ENCODE assay signal across 19 cellular contexts in the genomic region with DNA sequence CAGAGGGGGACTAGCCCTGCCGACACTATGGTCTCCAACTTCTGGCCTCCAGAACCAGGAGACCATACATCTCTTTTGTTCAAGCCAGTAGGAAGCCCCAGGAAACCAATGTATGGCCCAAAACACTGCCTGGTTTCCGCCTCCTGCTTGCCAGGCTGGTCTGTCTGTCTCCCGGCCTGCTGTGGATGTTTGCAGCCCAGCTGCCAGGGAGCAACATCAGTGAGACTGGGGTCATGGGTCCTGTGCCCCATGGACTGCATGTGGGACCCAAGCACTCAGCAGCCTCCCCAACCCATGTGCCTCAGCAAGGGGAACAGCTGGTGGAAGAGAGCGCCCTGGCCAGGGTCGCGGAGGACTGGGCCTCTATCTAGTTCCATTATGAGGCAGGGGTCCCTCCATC. TPM values are rescaled to one million over a fixed set of nuclear protein-coding genes. Genes with fewer than 3 reads are reported as not detected.
DNase-seq lines count a peak whose midpoint lies in the region; FAIRE-seq and TF ChIP-seq lines count a peak whose summit lies in the region.
"Had no signal": no experiment of that assay in that cellular context is flagged by ENCODE, and none has a peak within 500 bp of the region (broad histone marks: within the 10 kb centered on the region; RNA-seq: fewer than 3 reads in every experiment).

No MANE protein-coding gene starts in this region.

- POLR2A ChIA-PET in activated CD4-positive, alpha-beta memory T cell treated with anti-CD3 and anti-CD28 coated beads, Interleukin-2, amount 10 ng/mL, durations not matched to agents 7 days and 5 days (lab: Charles Lee) = no interaction called here
- POLR2A ChIA-PET in activated CD4-positive, alpha-beta memory T cell treated with anti-CD3 and anti-CD28 coated beads for 36 hours (lab: Charles Lee) = interaction anchor here (0.5 kb wide), 1 partner anchor 51 kb away, joined by 3 read pairs; no protein-coding TSS in a partner anchor
- POLR2A ChIA-PET in GM10248 (lab: Yijun Ruan, JAX) = no interaction called here

- peaks cover 6% of the 10 kb centered on the region for H3K9me3 Mint-ChIP-seq in activated CD4-positive, alpha-beta memory T cell treated with anti-CD3 and anti-CD28 coated beads, Interleukin-2, amount 10 ng/mL, durations not matched to agents 7 days and 5 days
- peaks cover 11% of the 10 kb centered on the region for H3K9me3 Mint-ChIP-seq in activated CD4-positive, alpha-beta memory T cell treated with anti-CD3 and anti-CD28 coated beads for 36 hours
- H3K9me3 Mint-ChIP-seq in osteocyte (ENCODE audit: unreplicated experiment) = no peaks in the 10 kb centered on the region
- H3K9me3 Mint-ChIP-seq: CD8-positive, alpha-beta T cell had no signal

- no peak overlapping the region for H3K27ac Mint-ChIP-seq in activated CD4-positive, alpha-beta memory T cell treated with anti-CD3 and anti-CD28 coated beads, Interleukin-2, amount 10 ng/mL, durations not matched to agents 7 days and 5 days
- no peak overlapping the region for H3K27ac Mint-ChIP-seq in activated CD4-positive, alpha-beta memory T cell treated with anti-CD3 and anti-CD28 coated beads for 36 hours
- no peak overlapping the region for H3K27ac Mint-ChIP-seq in osteocyte (ENCODE audit: unreplicated experiment)
- H3K27ac Mint-ChIP-seq: CD14-positive monocyte; CD8-positive, alpha-beta T cell had no signal

- H3K4me1 Mint-ChIP-seq in activated CD4-positive, alpha-beta memory T cell treated with anti-CD3 and anti-CD28 coated beads, Interleukin-2, amount 10 ng/mL, durations not matched to agents 7 days and 5 days = peaks cover 13% of the 10 kb centered on the region
- peaks cover 12% of the 10 kb centered on the region for H3K4me1 Mint-ChIP-seq in activated CD4-positive, alpha-beta memory T cell treated with anti-CD3 and anti-CD28 coated beads for 36 hours (ENCODE audit: low read depth)
- H3K4me1 Mint-ChIP-seq in osteocyte (ENCODE audit: unreplicated experiment) = peaks cover 9% of the 10 kb centered on the region

- peaks cover 15% of the 10 kb centered on the region for H3K27me3 Mint-ChIP-seq in activated CD4-positive, alpha-beta memory T cell treated with anti-CD3 and anti-CD28 coated beads, Interleukin-2, amount 10 ng/mL, durations not matched to agents 7 days and 5 days
- peaks cover 17% of the 10 kb centered on the region for H3K27me3 Mint-ChIP-seq in activated CD4-positive, alpha-beta memory T cell treated with anti-CD3 and anti-CD28 coated beads for 36 hours
- H3K27me3 Mint-ChIP-seq in osteocyte (ENCODE audit: unreplicated experiment) = peaks cover 35% of the 10 kb centered on the region

- FAIRE-seq in urothelium cell line (lab: Jason Lieb, UNC) = no peak
- FAIRE-seq: D721Med, GM19239, H1, HepG2, HTR-8/SVneo had no signal

- intact Hi-C loops in activated CD4-positive, alpha-beta memory T cell treated with anti-CD3 and anti-CD28 coated beads for 36 hours (cut with micrococcal nuclease) = no loop called here

- peak; percentile 14 for DNase-seq in activated CD4-positive, alpha-beta memory T cell treated with anti-CD3 and anti-CD28 coated beads, Interleukin-2, amount 10 ng/mL, durations not matched to agents 7 days and 5 days
- DNase-seq in activated CD4-positive, alpha-beta memory T cell treated with anti-CD3 and anti-CD28 coated beads for 36 hours = no peak
- peak; percentile 8 for DNase-seq in GM10248 (ENCODE audit: extremely low spot score)
- DNase-seq in islet precursor cell = peak; percentile 25
- peak; percentile 72 for DNase-seq in osteocyte (ENCODE audit: extremely low spot score, unreplicated experiment)
- no peak for DNase-seq in urothelium cell line (ENCODE audit: low spot score)
- DNase-seq in iPS-NIHi11 (ENCODE audit: low spot score) = no peak
- no peak for DNase-seq in OCI-M1 (lab: John Stamatoyannopoulos, UW)
- DNase-seq: CD8-positive, alpha-beta T cell; COR-L47; DMS153; DND-41; GDM1 had no signal

- TF ChIP-seq CTCF in GM10248 (IDR thresholded peaks at IDR 0.05; ENCODE audit: control extremely low read depth, extremely low read depth, low read depth, missing control alignments) (no peak), osteocyte (IDR thresholded peaks at IDR 0.05) (no peak)

- H3K36me3 Mint-ChIP-seq in activated CD4-positive, alpha-beta memory T cell treated with anti-CD3 and anti-CD28 coated beads, Interleukin-2, amount 10 ng/mL, durations not matched to agents 7 days and 5 days (ENCODE audit: low read depth) = no peaks in the 10 kb centered on the region
- H3K36me3 Mint-ChIP-seq in activated CD4-positive, alpha-beta memory T cell treated with anti-CD3 and anti-CD28 coated beads for 36 hours = peaks cover 1% of the 10 kb centered on the region
- H3K36me3 Mint-ChIP-seq in osteocyte (ENCODE audit: unreplicated experiment) = no peaks in the 10 kb centered on the region
- H3K36me3 Mint-ChIP-seq: CD8-positive, alpha-beta T cell had no signal

- CTCF ChIA-PET in activated CD4-positive, alpha-beta memory T cell treated with anti-CD3 and anti-CD28 coated beads, Interleukin-2, amount 10 ng/mL, durations not matched to agents 7 days and 5 days (lab: Charles Lee) = interaction anchor here (3.8 kb wide), 1 partner anchor 43 kb away, joined by 42 read pairs; no protein-coding TSS in a partner anchor
- CTCF ChIA-PET in activated CD4-positive, alpha-beta memory T cell treated with anti-CD3 and anti-CD28 coated beads for 36 hours (lab: Charles Lee) = interaction anchor here (0.9 to 5.6 kb wide), 3 partner anchors 45 to 71 kb away, joined by 4 to 61 read pairs (median 4); no protein-coding TSS in a partner anchor
- CTCF ChIA-PET in GM10248 (lab: Yijun Ruan, JAX) = interaction anchor here (3.8 to 6.3 kb wide), 2 partner anchors 8 to 43 kb away, joined by 28 to 49 read pairs; no protein-coding TSS in a partner anchor

- H3K4me3 Mint-ChIP-seq in activated CD4-positive, alpha-beta memory T cell treated with anti-CD3 and anti-CD28 coated beads, Interleukin-2, amount 10 ng/mL, durations not matched to agents 7 days and 5 days = no peak overlapping the region
- no peak overlapping the region for H3K4me3 Mint-ChIP-seq in activated CD4-positive, alpha-beta memory T cell treated with anti-CD3 and anti-CD28 coated beads for 36 hours
- H3K4me3 Mint-ChIP-seq in osteocyte (ENCODE audit: unreplicated experiment) = no peak overlapping the region
- H3K4me3 Mint-ChIP-seq: CD14-positive monocyte; CD8-positive, alpha-beta T cell had no signal

RNA-seq across cellular contexts. Expression of a gene that starts 33.4 kb away (rescaled TPM):
- total RNA-seq in activated CD4-positive, alpha-beta memory T cell treated with anti-CD3 and anti-CD28 coated beads, Interleukin-2, amount 10 ng/mL, durations not matched to agents 7 days and 5 days = 10 to 100 TPM; 62.1 to 67.3 TPM
- total RNA-seq in activated CD4-positive, alpha-beta memory T cell treated with anti-CD3 and anti-CD28 coated beads for 36 hours = 10 to 100 TPM; 48.0 to 48.6 TPM
- 61.7 and 63.0 TPM in 2 replicates for total RNA-seq in osteocyte

RNA-seq across cellular contexts. Expression of a gene that starts 59.8 kb away (rescaled TPM):
- 1 to 10 TPM; 1.5 to 2.7 TPM for total RNA-seq in activated CD4-positive, alpha-beta memory T cell treated with anti-CD3 and anti-CD28 coated beads, Interleukin-2, amount 10 ng/mL, durations not matched to agents 7 days and 5 days
- 1 to 10 TPM; 4.4 to 5.5 TPM for total RNA-seq in activated CD4-positive, alpha-beta memory T cell treated with anti-CD3 and anti-CD28 coated beads for 36 hours
- 88.7 and 96.9 TPM in 2 replicates for total RNA-seq in osteocyte

Comparison
In these comparisons a context has a peak if more than half of its experiments do, and no peak if none do; other contexts are left out.
1. DNase-seq: peak in activated CD4-positive, alpha-beta memory T cell treated with anti-CD3 and anti-CD28 coated beads, Interleukin-2, amount 10 ng/mL, durations not matched to agents 7 days and 5 days (single experiment), GM10248 (single experiment), islet precursor cell (single experiment) and osteocyte (single experiment); none in activated CD4-positive, alpha-beta memory T cell treated with anti-CD3 and anti-CD28 coated beads for 36 hours (single experiment), urothelium cell line (single experiment), iPS-NIHi11 (single experiment) and OCI-M1 (single experiment).
2. RNA of a gene that starts 59.8 kb away (total RNA-seq): 88.7 to 96.9 TPM in osteocyte; 4.4 to 5.5 TPM in activated CD4-positive, alpha-beta memory T cell treated with anti-CD3 and anti-CD28 coated beads for 36 hours and 1.5 to 2.7 TPM in activated CD4-positive, alpha-beta memory T cell treated with anti-CD3 and anti-CD28 coated beads, Interleukin-2, amount 10 ng/mL, durations not matched to agents 7 days and 5 days; every median in the first group is over 10 times any median in the second.